11 cellular contexts compared by ENCODE assay signal in the genomic region with DNA sequence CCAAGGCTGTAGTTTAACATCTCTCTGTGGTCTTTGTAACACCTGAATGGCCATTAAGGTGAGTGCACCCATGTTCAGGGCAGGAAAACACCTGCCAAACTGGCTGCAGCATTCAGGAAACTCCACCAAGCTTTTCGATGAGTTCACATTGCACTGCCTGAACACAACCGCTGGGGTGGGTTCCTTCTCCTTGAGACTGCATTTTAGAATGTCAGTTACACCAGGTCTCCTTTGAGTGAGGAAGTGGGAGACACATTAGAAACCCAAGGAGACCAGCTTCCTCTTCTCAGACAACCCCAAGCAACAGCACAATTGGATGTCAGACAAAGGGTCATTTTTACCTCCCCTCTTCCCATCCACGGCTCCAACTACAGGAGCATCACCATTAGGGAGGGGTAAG. TPM values are rescaled to one million over a fixed set of nuclear protein-coding genes. Genes with fewer than 3 reads are reported as not detected.
A peak's percentile ranks its signal among the peaks of the same experiment; 100 is the strongest.
DNase-seq lines count a peak whose midpoint lies in the region; ATAC-seq and TF ChIP-seq lines count a peak whose summit lies in the region.
"Had no signal": no experiment of that assay in that cellular context is flagged by ENCODE, and none has a peak within 500 bp of the region (broad histone marks: within the 10 kb centered on the region; RNA-seq: fewer than 3 reads in every experiment).

No MANE protein-coding gene starts in this region.

- TF ChIP-seq CTCF in GM12875 (IDR thresholded peaks at IDR 0.05; ENCODE audit: borderline replicate concordance, insufficient read depth, low read depth, low read length) (peak; percentile 34; the same call in 1 of the 2 replicates), neutrophil (IDR thresholded peaks at IDR 0.05) (peak; percentile 86), progenitor cell of endocrine pancreas (IDR thresholded peaks at IDR 0.05; ENCODE audit: unreplicated experiment) (no peak)

- no peaks in the 10 kb centered on the region for H3K4me1 Mint-ChIP-seq in progenitor cell of endocrine pancreas (ENCODE audit: low read depth)

- H3K4me1 ChIP-seq in neutrophil (ENCODE audit: control insufficient read depth in 1 of 2, insufficient read depth in 1 of 2, low read depth in 1 of 2, low read length in 1 of 2) = peaks cover 59 to 64% of the 10 kb centered on the region in 2 experiments
- H3K4me1 ChIP-seq: Caco-2 had no signal

- ATAC-seq in HG03139 (IDR thresholded peaks at IDR 0.05; ENCODE audit: unreplicated experiment) (peak; percentile 42), GM19467 (IDR thresholded peaks at IDR 0.05; ENCODE audit: unreplicated experiment) (no peak), HG02970 (IDR thresholded peaks at IDR 0.05; ENCODE audit: low FRiP score, unreplicated experiment) (no peak)

- H3K9me3 ChIP-seq in neutrophil = no peaks in the 10 kb centered on the region
- H3K9me3 ChIP-seq: Caco-2, right atrium auricular region had no signal

- H3K4me3 Mint-ChIP-seq in progenitor cell of endocrine pancreas (ENCODE audit: low read depth) = no peak overlapping the region

- H3K27ac Mint-ChIP-seq in progenitor cell of endocrine pancreas = no peak overlapping the region

- no peaks in the 10 kb centered on the region for H3K36me3 Mint-ChIP-seq in progenitor cell of endocrine pancreas (ENCODE audit: insufficient read depth)

- peak overlapping the region; percentile 99 for H3K27ac ChIP-seq in neutrophil
- H3K27ac ChIP-seq: right atrium auricular region had no signal

- H3K9me3 Mint-ChIP-seq in progenitor cell of endocrine pancreas (ENCODE audit: low read depth) = no peaks in the 10 kb centered on the region

- H3K4me3 ChIP-seq in GM12875 (ENCODE audit: low read depth, low read length) (no peak overlapping the region), neutrophil (ENCODE audit: low read depth in 1 of 2, low read length in 1 of 2) (peak overlapping the region; percentile 4 to 26)
- H3K4me3 ChIP-seq: right atrium auricular region had no signal

- H3K27me3 ChIP-seq in neutrophil = peaks cover 8% of the 10 kb centered on the region
- H3K27me3 ChIP-seq: right atrium auricular region had no signal

- peaks cover 13% of the 10 kb centered on the region for H3K36me3 ChIP-seq in neutrophil
- H3K36me3 ChIP-seq: right atrium auricular region had no signal

- DNase-seq in SIG-M5 treated with dmso at 0.1 percent for 504 hours (lab: John Stamatoyannopoulos, UW; ENCODE audit: unreplicated experiment) (peak; percentile 90), COR-L47 (lab: John Stamatoyannopoulos, UW) (no peak), progenitor cell of endocrine pancreas (ENCODE audit: low spot score, unreplicated experiment) (no peak)
- DNase-seq: Caco-2, NCI-H2171 treated with DMSO at 0.1 percent for 48 hours had no signal

- peaks cover 22% of the 10 kb centered on the region for H3K27me3 Mint-ChIP-seq in progenitor cell of endocrine pancreas

RNA-seq across cellular contexts. Expression of a gene that starts 35.2 kb away (rescaled TPM):
- total RNA-seq in progenitor cell of endocrine pancreas = 0.91 and 2.0 TPM in 2 replicates
